In genomic region chr16:31382485-31383161, GRCh38 we compare ENCODE assay signal across 8 cellular contexts. TPM values are rescaled to one million over a fixed set of nuclear protein-coding genes. Genes with fewer than 3 reads are reported as not detected.
DNase-seq lines count a peak whose midpoint lies in the region; ATAC-seq and TF ChIP-seq lines count a peak whose summit lies in the region.

No MANE protein-coding gene starts in this region.

- peak; percentile 46 for DNase-seq in NCI-H82 (lab: John Stamatoyannopoulos, UW)
- DNase-seq in NCI-H82 treated with DMSO at 0.1 percent for 48 hours (lab: John Stamatoyannopoulos, UW; ENCODE audit: unreplicated experiment), result no peak
- DNase-seq in M059J (ENCODE audit: low read depth), result peak; percentile 35
- DNase-seq in WTC11 (ENCODE audit: low spot score), result peak; percentile 83
- DNase-seq in central memory CD4-positive, alpha-beta T cell, result peak; percentile 30
- DNase-seq in kidney tubule cell (ENCODE audit: low spot score), result peak; percentile 46
- DNase-seq in stimulated activated CD4-positive, alpha-beta T cell treated with anti-CD3 and anti-CD28 coated beads, TNF-alpha, amount 100 ng/mL, for 48 hours (ENCODE audit: low read depth in 3 of 3), result peak; percentile 37 to 58 (median 47)

- POLR2A ChIA-PET in WTC11 (lab: Charles Lee), result interaction anchor here (0.6 to 1.0 kb wide), 3 partner anchors 44 to 261 kb away, joined by 3 read pairs; no protein-coding TSS in a partner anchor

- peak; percentile 94 for ATAC-seq in WTC11
- ATAC-seq in GM21737 (IDR thresholded peaks at IDR 0.05; ENCODE audit: unreplicated experiment), result no peak

- H3K4me3 Mint-ChIP-seq in WTC11, result peak overlapping the region; percentile 31

- no peaks in the 10 kb centered on the region for H3K36me3 Mint-ChIP-seq in WTC11

- H3K9me3 Mint-ChIP-seq in WTC11, result peaks cover 9% of the 10 kb centered on the region

- peaks cover 8% of the 10 kb centered on the region for H3K4me1 Mint-ChIP-seq in WTC11

- peak overlapping the region; percentile 44 for H3K27ac Mint-ChIP-seq in WTC11

- CTCF ChIA-PET in WTC11 (lab: Charles Lee), result interaction anchor here (0.5 to 2.5 kb wide), 50 partner anchors 8 to 1009 kb away, joined by 3 to 41 read pairs (median 4); partner anchors contain the start of genes ARMC5, COX6A2, HSD3B7 and ITGAD

- H3K27me3 Mint-ChIP-seq in WTC11 (ENCODE audit: low read depth), result peaks cover 4% of the 10 kb centered on the region; the same call in 1 of the 2 replicates

- TF ChIP-seq CTCF in WTC11 (IDR thresholded peaks at IDR 0.05), result peak; percentile 62

TF ChIP-seq in WTC11, 78 proteins besides CTCF, POLR2A, EP300 and RAD21:
- no peak for TF ChIP-seq ERG (CRISPR knock-in tag; IDR thresholded peaks at IDR 0.05)
- TF ChIP-seq, protein P1, sequence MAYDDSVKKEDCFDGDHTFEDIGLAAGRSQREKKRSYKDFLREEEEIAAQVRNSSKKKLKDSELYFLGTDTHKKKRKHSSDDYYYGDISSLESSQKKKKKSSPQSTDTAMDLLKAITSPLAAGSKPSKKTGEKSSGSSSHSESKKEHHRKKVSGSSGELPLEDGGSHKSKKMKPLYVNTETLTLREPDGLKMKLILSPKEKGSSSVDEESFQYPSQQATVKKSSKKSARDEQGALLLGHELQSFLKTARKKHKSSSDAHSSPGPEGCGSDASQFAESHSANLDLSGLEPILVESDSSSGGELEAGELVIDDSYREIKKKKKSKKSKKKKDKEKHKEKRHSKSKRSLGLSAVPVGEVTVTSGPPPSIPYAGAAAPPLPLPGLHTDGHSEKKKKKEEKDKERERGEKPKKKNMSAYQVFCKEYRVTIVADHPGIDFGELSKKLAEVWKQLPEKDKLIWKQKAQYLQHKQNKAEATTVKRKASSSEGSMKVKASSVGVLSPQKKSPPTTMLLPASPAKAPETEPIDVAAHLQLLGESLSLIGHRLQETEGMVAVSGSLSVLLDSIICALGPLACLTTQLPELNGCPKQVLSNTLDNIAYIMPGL (CRISPR knock-in tag; IDR thresholded peaks at IDR 0.05), result 0 out of 2 replicates have a peak, but pooled peaks have one; percentile 23

RNA-seq across cellular contexts. Expression of gene ITGAD, which starts 10.5 kb away (rescaled TPM):
- 0.05 TPM in 1 of 2 replicates, not detected in the other for total RNA-seq in M059J (2014; rRNA removed; shearing (Covaris generic))
- total RNA-seq in WTC11 (2021), result not detected in 3 replicates

RNA-seq across cellular contexts. Expression of gene ITGAX, which starts 27.6 kb away (rescaled TPM):
- total RNA-seq in M059J (2014; rRNA removed; shearing (Covaris generic)), result 1.1 and 2.8 TPM in 2 replicates
- 0.25 to 0.33 TPM (median 0.32 TPM) in 3 replicates for total RNA-seq in WTC11 (2021)

RNA-seq across cellular contexts. Expression of gene COX6A2, which starts 45.5 kb away (rescaled TPM):
- not detected in 2 replicates for total RNA-seq in M059J (2014; rRNA removed; shearing (Covaris generic))
- total RNA-seq in WTC11 (2021), result 0.48 to 1.0 TPM in 2 of 3 replicates, not detected in the other

RNA-seq across cellular contexts. Expression of gene ZNF843, which starts 60.0 kb away (rescaled TPM):
- total RNA-seq in M059J (2014; rRNA removed; shearing (Covaris generic)), result 0.25 TPM in 1 of 2 replicates, not detected in the other
- 0.48 to 0.71 TPM (median 0.50 TPM) in 3 replicates for total RNA-seq in WTC11 (2021)
